ENCODE assay signal across 23 cellular contexts in the genomic region with DNA sequence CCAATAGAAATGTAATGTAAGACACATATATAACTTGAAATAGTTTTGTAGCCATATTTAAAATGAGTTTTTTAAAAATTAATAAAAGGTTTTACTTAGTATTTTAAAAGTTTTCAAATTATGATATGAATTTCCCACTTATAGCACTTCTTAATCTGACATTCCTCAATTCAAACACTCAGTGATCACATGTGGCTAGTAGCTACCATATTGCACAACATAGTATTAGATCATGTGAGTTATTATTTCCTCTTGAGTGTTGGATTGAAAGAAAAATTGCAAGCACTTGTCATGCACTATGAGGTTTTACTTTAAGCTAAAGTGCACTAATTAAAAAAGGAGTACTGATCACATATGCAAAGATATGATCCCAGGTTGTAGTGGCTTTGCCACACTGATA.
"Had no signal": no experiment of that assay in that cellular context is flagged by ENCODE, and none has a peak within 500 bp of the region (broad histone marks: within the 10 kb centered on the region; RNA-seq: fewer than 3 reads in every experiment).

No MANE protein-coding gene starts in this region.

- H3K9me3 ChIP-seq: adrenal gland, ascending aorta, breast epithelium, esophagus squamous epithelium had no signal

- H3K36me3 ChIP-seq: adrenal gland, ascending aorta, breast epithelium, esophagus squamous epithelium had no signal

- H3K4me3 ChIP-seq: adrenal gland, ascending aorta, breast epithelium, esophagus squamous epithelium had no signal

- DNase-seq: activated CD4-positive, alpha-beta memory T cell treated with anti-CD3 and anti-CD28 coated beads for 36 hours; activated CD4-positive, alpha-beta T cell treated with anti-CD3 and anti-CD28 coated beads for 36 hours; activated CD4-positive, alpha-beta T cell treated with anti-CD3 and anti-CD28 coated beads, Interleukin-2, amount 10 ng/mL, durations not matched to agents 24 days and 14 days; activated CD4-positive, CD25-positive, alpha-beta regulatory T cell; activated CD4-positive, CD25-positive, alpha-beta regulatory T cell treated with anti-CD3 and anti-CD28 coated beads, Interleukin-2, amount 50 U/mL, for 72 hours; activated CD8-positive, alpha-beta memory T cell treated with anti-CD3 and anti-CD28 coated beads, Interleukin-2, amount 10 ng/mL, durations not matched to agents 7 days and 5 days; activated CD8-positive, alpha-beta memory T cell treated with anti-CD3 and anti-CD28 coated beads, Interleukin-2, amount 50 U/mL, for 4 hours; activated CD8-positive, alpha-beta T cell treated with anti-CD3 and anti-CD28 coated beads, Interleukin-2, amount 10 ng/mL, durations not matched to agents 7 days and 5 days; activated effector memory CD4-positive, alpha-beta T cell treated with anti-CD3 and anti-CD28 coated beads, Interleukin-2, amount 50 U/mL, for 16 hours; activated naive CD4-positive, alpha-beta T cell treated with anti-CD3 and anti-CD28 coated beads for 36 hours; activated naive CD8-positive, alpha-beta T cell treated with anti-CD3 and anti-CD28 coated beads for 36 hours; activated naive CD8-positive, alpha-beta T cell treated with anti-CD3 and anti-CD28 coated beads, Interleukin-2, amount 50 U/mL, for 24 hours; activated T-cell treated with anti-CD3 and anti-CD28 coated beads, Interleukin-2, amount 50 U/mL, for 1 hour; activated T-cell treated with anti-CD3 and anti-CD28 coated beads, Interleukin-2, amount 50 U/mL, for 48 hours; adrenal gland; cortex of kidney; effector CD8-positive, alpha-beta T cell; esophagus squamous epithelium; head of caudate nucleus; T-helper 2 cell had no signal

- ATAC-seq: activated CD4-positive, alpha-beta T cell treated with anti-CD3 and anti-CD28 coated beads for 36 hours; activated CD8-positive, alpha-beta memory T cell treated with anti-CD3 and anti-CD28 coated beads, Interleukin-2, amount 10 ng/mL, durations not matched to agents 7 days and 5 days; activated CD8-positive, alpha-beta T cell treated with anti-CD3 and anti-CD28 coated beads, Interleukin-2, amount 10 ng/mL, durations not matched to agents 7 days and 5 days; activated naive CD8-positive, alpha-beta T cell treated with anti-CD3 and anti-CD28 coated beads, Interleukin-2, amount 50 U/mL, for 24 hours had no signal

- H3K4me1 ChIP-seq: adrenal gland, ascending aorta, breast epithelium, esophagus squamous epithelium had no signal

- H3K27ac ChIP-seq: adrenal gland, ascending aorta, breast epithelium, epithelial cell of prostate, esophagus squamous epithelium had no signal

- H3K27me3 ChIP-seq: adrenal gland, ascending aorta, breast epithelium, esophagus squamous epithelium had no signal
